ENCODE assay signal across 9 cellular contexts in genomic region chr15:63380828-63381282, GRCh38. TPM values are rescaled to one million over a fixed set of nuclear protein-coding genes. Genes with fewer than 3 reads are reported as not detected.
DNase-seq lines count a peak whose midpoint lies in the region; ATAC-seq and TF ChIP-seq lines count a peak whose summit lies in the region.
"Had no signal": no experiment of that assay in that cellular context is flagged by ENCODE, and none has a peak within 500 bp of the region (broad histone marks: within the 10 kb centered on the region; RNA-seq: fewer than 3 reads in every experiment).

No MANE protein-coding gene starts in this region.

- H3K9me3 ChIP-seq in duodenal mucosa (ENCODE audit: control insufficient read depth in 1 of 2, low read length in 2 of 2) = no peaks in the 10 kb centered on the region

- TF ChIP-seq CTCF in LNCaP clone FGC (IDR thresholded peaks at IDR 0.05; ENCODE audit: control insufficient read depth, extremely low read depth, insufficient read depth) = no peak

- peaks cover 7 to 13% (median 11%) of the 10 kb centered on the region in 4 donors for H3K4me1 Mint-ChIP-seq in naive thymus-derived CD8-positive, alpha-beta T cell

- H3K36me3 ChIP-seq in ACC112 (ENCODE audit: insufficient read depth, low read length) (no peaks in the 10 kb centered on the region), duodenal mucosa (ENCODE audit: control insufficient read depth in 1 of 2, insufficient read depth in 2 of 2, low read length in 2 of 2) (no peaks in the 10 kb centered on the region)

- no peaks in the 10 kb centered on the region for H3K27me3 ChIP-seq in ACC112 (ENCODE audit: insufficient read depth, low read length)
- H3K27me3 ChIP-seq in duodenal mucosa (ENCODE audit: control insufficient read depth in 1 of 2, insufficient read depth in 2 of 2, low read length in 2 of 2) = peaks cover 7 to 17% of the 10 kb centered on the region in 2 donors

- H3K27me3 Mint-ChIP-seq in naive thymus-derived CD8-positive, alpha-beta T cell = peaks cover 28 to 83% (median 52%) of the 10 kb centered on the region in 5 donors

- in situ Hi-C loops in KBM-7 (cut with MboI; ENCODE audit: low pct_unique_long_range_greater_than_20kb, low sequenced_read_pairs) = no loop called here

- peaks cover 59% of the 10 kb centered on the region for H3K79me2 ChIP-seq in ACC112 (ENCODE audit: control insufficient read depth, insufficient read depth, low read length, unreplicated experiment)

- H3K36me3 Mint-ChIP-seq in naive thymus-derived CD8-positive, alpha-beta T cell = no peaks in the 10 kb centered on the region

- peak overlapping the region in 9 of 10 donors; percentile 7 to 75 (median 66) for H3K4me3 Mint-ChIP-seq in naive thymus-derived CD8-positive, alpha-beta T cell

- H3K9me3 Mint-ChIP-seq in naive thymus-derived CD8-positive, alpha-beta T cell = peaks cover 0 to 2% (median 0%) of the 10 kb centered on the region in 9 donors

- no peak overlapping the region for H3K27ac Mint-ChIP-seq in naive thymus-derived CD8-positive, alpha-beta T cell

- POLR2A ChIA-PET in naive thymus-derived CD8-positive, alpha-beta T cell (lab: Charles Lee) = interaction anchor here (0.7 kb wide), 1 partner anchor 9 kb away, joined by 3 read pairs; no protein-coding TSS in a partner anchor

- H3K9ac ChIP-seq in duodenal mucosa (ENCODE audit: low read depth in 1 of 2, low read length in 2 of 2) = no peak overlapping the region

- H3K27ac ChIP-seq in ACC112 (ENCODE audit: low read depth, low read length) (peak overlapping the region; percentile 63), duodenal mucosa (ENCODE audit: low read depth, low read length) (no peak overlapping the region)

- H3K4me3 ChIP-seq in ACC112 (ENCODE audit: low read depth, low read length) (peak overlapping the region; percentile 98), LNCaP clone FGC (ENCODE audit: low read depth, low read length) (peak overlapping the region; percentile 51), duodenal mucosa (ENCODE audit: low read depth in 1 of 2, low read length in 2 of 2) (peak overlapping the region; percentile 63 to 64)

- H2AFZ ChIP-seq in ACC112 (ENCODE audit: low read length, unreplicated experiment) = peak overlapping the region; percentile 85

- peaks cover 48% of the 10 kb centered on the region for H3K4me1 ChIP-seq in ACC112 (ENCODE audit: control insufficient read depth, insufficient read depth, low read length, unreplicated experiment)
- peaks cover 20 to 24% of the 10 kb centered on the region in 2 donors for H3K4me1 ChIP-seq in duodenal mucosa (ENCODE audit: control insufficient read depth in 1 of 2, insufficient read depth in 2 of 2, low read length in 2 of 2)

- ATAC-seq in naive thymus-derived CD8-positive, alpha-beta T cell = no peak

- no peak for DNase-seq in LNCaP clone FGC (ENCODE audit: low read depth)
- no peak for DNase-seq in naive thymus-derived CD8-positive, alpha-beta T cell
- DNase-seq in KBM-7 = no peak
- no peak for DNase-seq in EL
- DNase-seq in NCI-H1417 treated with DMSO at 0.1 percent for 48 hours (lab: John Stamatoyannopoulos, UW) = no peak
- no peak for DNase-seq in HCEC 1CT
- DNase-seq: DND-41 had no signal

RNA-seq across cellular contexts. Expression of gene CA12, which starts 0.8 kb away (rescaled TPM):
- not detected for total RNA-seq in naive thymus-derived CD8-positive, alpha-beta T cell
- not detected for polyA plus RNA-seq in naive thymus-derived CD8-positive, alpha-beta T cell
